Comparison of ENCODE assay signal across 13 cellular contexts in the genomic region with DNA sequence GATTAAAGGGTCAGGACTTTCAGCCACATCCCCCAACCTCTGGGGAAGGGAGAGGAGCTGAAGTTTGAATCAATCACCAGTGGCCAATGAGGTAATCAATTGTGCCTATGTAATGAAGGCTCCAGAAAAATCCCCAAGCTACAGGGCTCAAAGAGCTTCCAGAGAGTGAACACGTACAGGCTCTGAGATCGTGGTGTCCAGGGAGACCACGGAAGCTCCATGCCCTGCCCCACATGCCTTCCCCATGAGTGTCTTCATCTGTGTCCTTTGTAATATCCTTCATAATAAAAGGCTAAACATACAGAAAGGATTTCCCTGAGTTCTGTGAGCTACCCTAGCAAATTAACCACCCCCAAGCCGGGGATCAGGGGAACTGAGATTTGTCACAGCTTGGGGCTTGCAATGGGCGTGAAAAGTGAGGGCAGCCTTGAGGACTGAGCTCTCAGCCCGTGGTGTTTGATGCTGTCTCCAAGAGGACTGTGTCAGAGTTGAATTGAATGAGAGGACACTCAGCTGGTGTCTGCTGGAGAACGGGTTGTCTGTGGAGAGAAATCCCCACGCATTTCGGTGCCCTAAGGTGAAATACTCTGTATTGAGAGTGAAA. TPM values are rescaled to one million over a fixed set of nuclear protein-coding genes. Genes with fewer than 3 reads are reported as not detected.
DNase-seq lines count a peak whose midpoint lies in the region; ATAC-seq and TF ChIP-seq lines count a peak whose summit lies in the region.
"Had no signal": no experiment of that assay in that cellular context is flagged by ENCODE, and none has a peak within 500 bp of the region (broad histone marks: within the 10 kb centered on the region; RNA-seq: fewer than 3 reads in every experiment).

No MANE protein-coding gene starts in this region.

- H3K4me3 Mint-ChIP-seq in naive thymus-derived CD8-positive, alpha-beta T cell = no peak overlapping the region
- H3K4me3 Mint-ChIP-seq: activated T-helper 1 cell treated with anti-CD3 and anti-CD28 coated beads, Interleukin-12 subunit alpha, Interleukin-12 subunit beta, Interleukin-2, Interleukin-4 antibody, amounts not matched to agents 30 ng/mL and 10 ng/mL and 1 ng/mL, durations not matched to agents 14 hours and 24 hours and 36 hours; stimulated activated effector memory CD8-positive, alpha-beta T cell treated with anti-CD3 and anti-CD28 coated beads, Interleukin-12 subunit alpha, Interleukin-12 subunit beta, amount 100 ng/mL, for 72 hours had no signal

- peaks cover 1 to 17% (median 13%) of the 10 kb centered on the region in 5 donors for H3K27me3 Mint-ChIP-seq in naive thymus-derived CD8-positive, alpha-beta T cell

- H3K27ac ChIP-seq in HUES48 (ENCODE audit: low read depth, low read length) = peak overlapping the region; percentile 22
- H3K27ac ChIP-seq: BLaER1 had no signal

- no peaks in the 10 kb centered on the region for H3K9me3 Mint-ChIP-seq in naive thymus-derived CD8-positive, alpha-beta T cell
- H3K9me3 Mint-ChIP-seq: activated T-helper 1 cell treated with anti-CD3 and anti-CD28 coated beads, Interleukin-12 subunit alpha, Interleukin-12 subunit beta, Interleukin-2, Interleukin-4 antibody, amounts not matched to agents 30 ng/mL and 10 ng/mL and 1 ng/mL, durations not matched to agents 14 hours and 24 hours and 36 hours; stimulated activated effector memory CD8-positive, alpha-beta T cell treated with anti-CD3 and anti-CD28 coated beads, Interleukin-12 subunit alpha, Interleukin-12 subunit beta, amount 100 ng/mL, for 72 hours had no signal

- H3K27me3 ChIP-seq in HUES48 (ENCODE audit: control insufficient read depth, insufficient read depth, low read length) = peaks cover 17% of the 10 kb centered on the region
- H3K27me3 ChIP-seq: BLaER1 had no signal

- H3K4me1 Mint-ChIP-seq in naive thymus-derived CD8-positive, alpha-beta T cell = no peaks in the 10 kb centered on the region
- H3K4me1 Mint-ChIP-seq: stimulated activated effector memory CD8-positive, alpha-beta T cell treated with anti-CD3 and anti-CD28 coated beads, Interleukin-12 subunit alpha, Interleukin-12 subunit beta, amount 100 ng/mL, for 72 hours had no signal

- in situ Hi-C loops in ACHN (cut with HindIII; ENCODE audit: low pct_ligation_motif_present, low pct_unique_long_range_greater_than_20kb, low sequenced_read_pairs) = no loop called here

- peak; percentile 1 for DNase-seq in ACHN
- DNase-seq in cardiac fibroblast (ENCODE audit: low read depth in 2 of 2) = peak; percentile 76 to 95
- peak; percentile 83 for DNase-seq in kidney tubule cell (ENCODE audit: low spot score)
- no peak for DNase-seq in stimulated activated CD4-positive, alpha-beta T cell treated with anti-CD3 and anti-CD28 coated beads, Interleukin-4, amount 100 ng/mL, for 1 hour
- no peak for DNase-seq in iPS-NIHi11 (ENCODE audit: low spot score)
- no peak for DNase-seq in sciatic nerve (ENCODE audit: low spot score)
- DNase-seq in naive thymus-derived CD8-positive, alpha-beta T cell = no peak
- DNase-seq: cerebellar nuclear complex, SHP77 treated with DMSO at 0.1 percent for 48 hours had no signal

- H3K4me1 ChIP-seq in HUES48 (ENCODE audit: control insufficient read depth, insufficient read depth, low read length) = peaks cover 16% of the 10 kb centered on the region

- no peaks in the 10 kb centered on the region for H3K36me3 ChIP-seq in HUES48 (ENCODE audit: control insufficient read depth, insufficient read depth, low read length)
- H3K36me3 ChIP-seq: BLaER1 had no signal

- no peaks in the 10 kb centered on the region for H3K9me3 ChIP-seq in HUES48 (ENCODE audit: control insufficient read depth, insufficient read depth, low read length)
- H3K9me3 ChIP-seq: BLaER1 had no signal

- no peak overlapping the region for H3K9ac ChIP-seq in HUES48 (ENCODE audit: low read depth, low read length)
- H3K9ac ChIP-seq: BLaER1 had no signal

- intact Hi-C loops in sciatic nerve (cut with DNase I) = no loop called here

- no peak for TF ChIP-seq CTCF in cardiac fibroblast (IDR thresholded peaks at IDR 0.05; ENCODE audit: low read depth, low read length)

- no peaks in the 10 kb centered on the region for H3K36me3 Mint-ChIP-seq in naive thymus-derived CD8-positive, alpha-beta T cell
- H3K36me3 Mint-ChIP-seq: stimulated activated effector memory CD8-positive, alpha-beta T cell treated with anti-CD3 and anti-CD28 coated beads, Interleukin-12 subunit alpha, Interleukin-12 subunit beta, amount 100 ng/mL, for 72 hours had no signal

- H3K4me3 ChIP-seq in HUES48 (ENCODE audit: low read depth, low read length) = no peak overlapping the region
- H3K4me3 ChIP-seq in cardiac fibroblast (replicated peaks in 1 of 2; ENCODE audit: low read depth in 2 of 2, low read length in 2 of 2) = no peak overlapping the region
- H3K4me3 ChIP-seq: BLaER1 had no signal

- no peak for ATAC-seq in sciatic nerve
- no peak for ATAC-seq in naive thymus-derived CD8-positive, alpha-beta T cell
- ATAC-seq: stimulated activated effector memory CD8-positive, alpha-beta T cell treated with anti-CD3 and anti-CD28 coated beads, Interleukin-12 subunit alpha, Interleukin-12 subunit beta, amount 100 ng/mL, for 72 hours had no signal

- no peak overlapping the region for H3K27ac Mint-ChIP-seq in naive thymus-derived CD8-positive, alpha-beta T cell
- H3K27ac Mint-ChIP-seq: activated T-helper 1 cell treated with anti-CD3 and anti-CD28 coated beads, Interleukin-12 subunit alpha, Interleukin-12 subunit beta, Interleukin-2, Interleukin-4 antibody, amounts not matched to agents 30 ng/mL and 10 ng/mL and 1 ng/mL, durations not matched to agents 14 hours and 24 hours and 36 hours; stimulated activated effector memory CD8-positive, alpha-beta T cell treated with anti-CD3 and anti-CD28 coated beads, Interleukin-12 subunit alpha, Interleukin-12 subunit beta, amount 100 ng/mL, for 72 hours had no signal

- POLR2A ChIA-PET in naive thymus-derived CD8-positive, alpha-beta T cell (lab: Charles Lee) = no interaction called here

RNA-seq across cellular contexts. Expression of gene TUBB6, which starts 25.5 kb away (rescaled TPM):
- total RNA-seq in sciatic nerve = 141 TPM
- 1 to 10 TPM; 2.1 to 3.1 TPM for total RNA-seq in naive thymus-derived CD8-positive, alpha-beta T cell
- 1 to 10 TPM in 2 of 3 donors, not detected in 1; 1.2 to 3.1 TPM for polyA plus RNA-seq in naive thymus-derived CD8-positive, alpha-beta T cell

RNA-seq across cellular contexts. Expression of gene CIDEA, which starts 28.4 kb away (rescaled TPM):
- total RNA-seq in sciatic nerve = 5.0 TPM
- total RNA-seq in naive thymus-derived CD8-positive, alpha-beta T cell = not detected
- not detected for polyA plus RNA-seq in naive thymus-derived CD8-positive, alpha-beta T cell
- total RNA-seq: activated T-helper 1 cell treated with anti-CD3 and anti-CD28 coated beads, Interleukin-12 subunit alpha, Interleukin-12 subunit beta, Interleukin-2, Interleukin-4 antibody, amounts not matched to agents 30 ng/mL and 10 ng/mL and 1 ng/mL, durations not matched to agents 14 hours and 24 hours and 36 hours had no signal

Comparison
In these comparisons a context has a peak if more than half of its experiments do, and no peak if none do; other contexts are left out.
1. DNase-seq: peak in ACHN (single experiment), cardiac fibroblast (2 of 2) and kidney tubule cell (single experiment); none in stimulated activated CD4-positive, alpha-beta T cell treated with anti-CD3 and anti-CD28 coated beads, Interleukin-4, amount 100 ng/mL, for 1 hour (single experiment), iPS-NIHi11 (single experiment), sciatic nerve (single experiment) and naive thymus-derived CD8-positive, alpha-beta T cell (0 of 10).
2. RNA of gene TUBB6, which starts 25.5 kb away (total RNA-seq): 141 TPM in sciatic nerve (single experiment); 2.1 to 3.1 TPM in naive thymus-derived CD8-positive, alpha-beta T cell; every median in the first group is over 10 times any median in the second.